8 cellular contexts compared by ENCODE assay signal in genomic region chrX:55490121-55490520, GRCh38. TPM values are rescaled to one million over a fixed set of nuclear protein-coding genes. Genes with fewer than 3 reads are reported as not detected.
DNase-seq lines count a peak whose midpoint lies in the region; ATAC-seq and TF ChIP-seq lines count a peak whose summit lies in the region.

No MANE protein-coding gene starts in this region.

- H3K9me3 ChIP-seq in ascending aorta, result no peaks in the 10 kb centered on the region
- H3K9me3 ChIP-seq in left lung, result no peaks in the 10 kb centered on the region
- no peaks in the 10 kb centered on the region for H3K9me3 ChIP-seq in thoracic aorta

- DNase-seq in activated T-cell treated with anti-CD3 and anti-CD28 coated beads, Interleukin-2, amount 50 U/mL, for 24 hours, result no peak
- no peak for DNase-seq in activated T-cell treated with anti-CD3 and anti-CD28 coated beads, Interleukin-2, amount 50 U/mL, for 48 hours
- DNase-seq in ascending aorta (ENCODE audit: low spot score in 2 of 2) (no peak), left lung (no peak), thoracic aorta (ENCODE audit: low spot score) (no peak)
- DNase-seq in activated CD4-positive, alpha-beta T cell treated with anti-CD3 and anti-CD28 coated beads, Interleukin-2, amount 50 U/mL, for 48 hours, result no peak

- intact Hi-C loops in ascending aorta (cut with DNase I), result no loop called here
- intact Hi-C loops in left lung (cut with DNase I), result no loop called here

- ATAC-seq in left lung (no peak), thoracic aorta (ENCODE audit: insufficient number of reproducible peaks, low FRiP score, low read depth) (no peak), GM21576 (IDR thresholded peaks at IDR 0.05; ENCODE audit: unreplicated experiment) (no peak), GM18873 (IDR thresholded peaks at IDR 0.05; ENCODE audit: low FRiP score, unreplicated experiment) (no peak)

- H3K27me3 ChIP-seq in ascending aorta (no peaks in the 10 kb centered on the region), left lung (no peaks in the 10 kb centered on the region), thoracic aorta (replicated peaks; ENCODE audit: insufficient read depth) (no peaks in the 10 kb centered on the region)

- H3K36me3 ChIP-seq in ascending aorta, result no peaks in the 10 kb centered on the region
- no peaks in the 10 kb centered on the region for H3K36me3 ChIP-seq in left lung
- no peaks in the 10 kb centered on the region for H3K36me3 ChIP-seq in thoracic aorta

- H3K4me1 ChIP-seq in ascending aorta (no peaks in the 10 kb centered on the region), left lung (no peaks in the 10 kb centered on the region), thoracic aorta (ENCODE audit: control insufficient read depth in 1 of 2, low read depth in 2 of 2) (no peaks in the 10 kb centered on the region)

- TF ChIP-seq CTCF in ascending aorta (IDR thresholded peaks at IDR 0.05) (no peak), left lung (IDR thresholded peaks at IDR 0.05) (no peak), thoracic aorta (IDR thresholded peaks at IDR 0.05) (no peak)

- H3K27me3 Mint-ChIP-seq in activated T-cell treated with anti-CD3 and anti-CD28 coated beads, Interleukin-2, amount 50 U/mL, for 24 hours, result peaks cover 21% of the 10 kb centered on the region

- no peaks in the 10 kb centered on the region for H3K9me3 Mint-ChIP-seq in activated T-cell treated with anti-CD3 and anti-CD28 coated beads, Interleukin-2, amount 50 U/mL, for 24 hours

- peaks cover 4% of the 10 kb centered on the region for H3K36me3 Mint-ChIP-seq in activated T-cell treated with anti-CD3 and anti-CD28 coated beads, Interleukin-2, amount 50 U/mL, for 24 hours (ENCODE audit: low read depth)

- no peak overlapping the region for H3K27ac Mint-ChIP-seq in activated T-cell treated with anti-CD3 and anti-CD28 coated beads, Interleukin-2, amount 50 U/mL, for 24 hours

- H3K27ac ChIP-seq in ascending aorta (peak overlapping the region; percentile 91), left lung (peak overlapping the region; percentile 76 to 86), thoracic aorta (peak overlapping the region; percentile 92)

- peak overlapping the region; percentile 60 to 79 for H3K4me3 ChIP-seq in ascending aorta
- H3K4me3 ChIP-seq in left lung, result peak overlapping the region; percentile 38 to 57
- peak overlapping the region; percentile 80 for H3K4me3 ChIP-seq in thoracic aorta

- H3K4me3 Mint-ChIP-seq in activated T-cell treated with anti-CD3 and anti-CD28 coated beads, Interleukin-2, amount 50 U/mL, for 24 hours, result peak overlapping the region; percentile 86

- peaks cover 11% of the 10 kb centered on the region for H3K4me1 Mint-ChIP-seq in activated T-cell treated with anti-CD3 and anti-CD28 coated beads, Interleukin-2, amount 50 U/mL, for 24 hours (ENCODE audit: low read depth)

RNA-seq across cellular contexts. Expression of gene USP51, which starts 0.5 kb away (rescaled TPM):
- total RNA-seq in ascending aorta (9.0 TPM), left lung (1 to 10 TPM; 3.0 to 3.3 TPM), thoracic aorta (1 to 10 TPM; 2.6 to 7.0 TPM)

RNA-seq across cellular contexts. Expression of gene MAGEH1, which starts 38.2 kb away (rescaled TPM):
- total RNA-seq in ascending aorta (37.3 TPM), left lung (10 to 100 TPM; 30.4 to 30.5 TPM), thoracic aorta (10 to 100 TPM; 36.3 to 66.5 TPM)
